In the genomic region with DNA sequence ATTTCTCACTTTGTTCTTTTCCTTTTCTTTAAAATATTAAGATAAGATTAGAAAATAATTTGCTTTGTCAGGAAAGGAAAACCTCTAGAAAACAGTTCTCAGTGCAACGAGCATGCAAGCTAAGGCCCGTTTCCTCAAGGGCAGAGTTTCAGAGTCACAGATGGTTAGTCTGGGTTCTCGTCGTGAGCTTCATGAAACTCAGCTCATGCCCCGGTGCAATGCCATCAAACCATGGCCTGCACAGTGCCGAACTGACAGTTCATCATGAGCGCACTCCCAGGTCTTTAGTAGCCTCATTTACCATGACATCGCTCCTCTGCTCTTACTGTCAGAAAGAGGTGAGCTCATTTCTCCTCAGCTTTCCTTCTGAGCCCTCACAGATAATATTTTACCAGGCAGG, we compare ENCODE assay signal across 12 cellular contexts.
DNase-seq lines count a peak whose midpoint lies in the region; ATAC-seq and TF ChIP-seq lines count a peak whose summit lies in the region.
"Had no signal": no experiment of that assay in that cellular context is flagged by ENCODE, and none has a peak within 500 bp of the region (broad histone marks: within the 10 kb centered on the region; RNA-seq: fewer than 3 reads in every experiment).

No MANE protein-coding gene starts in this region.

- TF ChIP-seq CTCF in transverse colon (IDR thresholded peaks at IDR 0.05) (no peak), brain microvascular endothelial cell (IDR thresholded peaks at IDR 0.05; ENCODE audit: low read depth, low read length, missing control alignments) (no peak)

- in situ Hi-C loops in transverse colon (cut with MboI; ENCODE audit: low pct_ligation_motif_present in 1 of 4, low pct_unique_long_range_greater_than_20kb in 1 of 4, low sequenced_read_pairs in 3 of 4) = no loop called here
- in situ Hi-C loops in brain microvascular endothelial cell (cut with HindIII; ENCODE audit: low pct_ligation_motif_present, low sequenced_read_pairs) = no loop called here

- H3K4me3 ChIP-seq in transverse colon (no peak overlapping the region), brain microvascular endothelial cell (ENCODE audit: low read depth, low read length) (no peak overlapping the region)

- intact Hi-C loops in transverse colon (cut with DNase I; ENCODE audit: low total_unique reads) = no loop called here

- 85 to 87% methylated on average over 4 to 8 of the region's 8 CpGs for WGBS in transverse colon (ENCODE audit: low coverage in 1 of 2), 2 donors

- TF ChIP-seq POLR2A in transverse colon (IDR thresholded peaks at IDR 0.05) = no peak

- no peaks in the 10 kb centered on the region for H3K27me3 ChIP-seq in transverse colon
- H3K27me3 ChIP-seq in brain microvascular endothelial cell (replicated peaks) = no peaks in the 10 kb centered on the region

- ATAC-seq in GM19025 (IDR thresholded peaks at IDR 0.05; ENCODE audit: low read depth, unreplicated experiment) (peak; percentile 88), GM21825 (IDR thresholded peaks at IDR 0.05; ENCODE audit: unreplicated experiment) (peak; percentile 75), HG03159 (IDR thresholded peaks at IDR 0.05; ENCODE audit: unreplicated experiment) (peak; percentile 45)

- no peaks in the 10 kb centered on the region for H3K9me3 ChIP-seq in transverse colon

- H3K4me1 ChIP-seq in transverse colon = no peaks in the 10 kb centered on the region

- DNase-seq in transverse colon (peak; percentile 10), kidney glomerular epithelial cell (lab: John Stamatoyannopoulos, UW) (no peak), brain microvascular endothelial cell (no peak), amniotic stem cell (lab: John Stamatoyannopoulos, UW) (no peak)
- DNase-seq: anterior cingulate cortex; CD8-positive, alpha-beta memory T cell; H9; NK-92 treated with Interleukin-12 subunit alpha and Interleukin-12 subunit beta, amount 100 ng/mL, for 24 hours; retina had no signal

- H3K36me3 ChIP-seq in transverse colon (no peaks in the 10 kb centered on the region), brain microvascular endothelial cell (replicated peaks) (no peaks in the 10 kb centered on the region)

- H3K27ac ChIP-seq in transverse colon (no peak overlapping the region), brain microvascular endothelial cell (no peak overlapping the region)

- TF ChIP-seq EP300 in transverse colon (IDR thresholded peaks at IDR 0.05; ENCODE audit: low read depth) = no peak
